ENCODE assay signal across 16 cellular contexts in genomic region chr11:115642660-115643059, GRCh38.
DNase-seq lines count a peak whose midpoint lies in the region; ATAC-seq and TF ChIP-seq lines count a peak whose summit lies in the region.
"Had no signal": no experiment of that assay in that cellular context is flagged by ENCODE, and none has a peak within 500 bp of the region (broad histone marks: within the 10 kb centered on the region; RNA-seq: fewer than 3 reads in every experiment).

No MANE protein-coding gene starts in this region.

- peaks cover 12% of the 10 kb centered on the region for H3K9me3 Mint-ChIP-seq in glutamatergic neuron (ENCODE audit: unreplicated experiment)

- peaks cover 58% of the 10 kb centered on the region for H3K4me1 Mint-ChIP-seq in glutamatergic neuron (ENCODE audit: low read depth, unreplicated experiment)
- H3K4me1 Mint-ChIP-seq: CD4-positive, CD25-positive, alpha-beta regulatory T cell had no signal

- H3K27ac Mint-ChIP-seq in glutamatergic neuron (ENCODE audit: unreplicated experiment) = peak overlapping the region; percentile 60
- H3K27ac Mint-ChIP-seq: CD4-positive, CD25-positive, alpha-beta regulatory T cell had no signal

- DNase-seq in COR-L47 (lab: John Stamatoyannopoulos, UW) (peak; percentile 2), DMS153 (lab: John Stamatoyannopoulos, UW) (peak; percentile 47), NCI-H187 treated with DMSO at 0.1 percent for 48 hours (lab: John Stamatoyannopoulos, UW) (peak; percentile 21), glutamatergic neuron (no peak), NCI-H345 (lab: John Stamatoyannopoulos, UW) (no peak), NOMO-1 treated with dmso at 0.1 percent for 144 hours (lab: John Stamatoyannopoulos, UW; ENCODE audit: unreplicated experiment) (no peak)
- DNase-seq: CD4-positive, CD25-positive, alpha-beta regulatory T cell; GDM1; GOT3; HCEC 1CT; KG1; NCI-H1105; NCI-H2029; NCI-H526 treated with DMSO at 0.1 percent for 48 hours; T-helper 1 cell had no signal

- H3K36me3 Mint-ChIP-seq in glutamatergic neuron (ENCODE audit: unreplicated experiment) = no peaks in the 10 kb centered on the region
- H3K36me3 Mint-ChIP-seq: CD4-positive, CD25-positive, alpha-beta regulatory T cell had no signal

- H3K4me3 Mint-ChIP-seq in glutamatergic neuron (ENCODE audit: unreplicated experiment) = no peak overlapping the region
- H3K4me3 Mint-ChIP-seq: CD4-positive, CD25-positive, alpha-beta regulatory T cell had no signal

- no peak for ATAC-seq in HG03135 (IDR thresholded peaks at IDR 0.05; ENCODE audit: unreplicated experiment)

- no peak for TF ChIP-seq CTCF in glutamatergic neuron (IDR thresholded peaks at IDR 0.05; ENCODE audit: partially characterized antibody, unreplicated experiment)

- H3K27me3 Mint-ChIP-seq in glutamatergic neuron (ENCODE audit: unreplicated experiment) = peaks cover 12% of the 10 kb centered on the region
- H3K27me3 Mint-ChIP-seq: CD4-positive, CD25-positive, alpha-beta regulatory T cell had no signal

Comparison
In these comparisons a context has a peak if more than half of its experiments do, and no peak if none do; other contexts are left out.
1. DNase-seq: peak in COR-L47 (single experiment), DMS153 (single experiment) and NCI-H187 treated with DMSO at 0.1 percent for 48 hours (single experiment); none in glutamatergic neuron (single experiment), NCI-H345 (single experiment) and NOMO-1 treated with dmso at 0.1 percent for 144 hours (single experiment).